Comparison of ENCODE assay signal across 9 cellular contexts in the genomic region with DNA sequence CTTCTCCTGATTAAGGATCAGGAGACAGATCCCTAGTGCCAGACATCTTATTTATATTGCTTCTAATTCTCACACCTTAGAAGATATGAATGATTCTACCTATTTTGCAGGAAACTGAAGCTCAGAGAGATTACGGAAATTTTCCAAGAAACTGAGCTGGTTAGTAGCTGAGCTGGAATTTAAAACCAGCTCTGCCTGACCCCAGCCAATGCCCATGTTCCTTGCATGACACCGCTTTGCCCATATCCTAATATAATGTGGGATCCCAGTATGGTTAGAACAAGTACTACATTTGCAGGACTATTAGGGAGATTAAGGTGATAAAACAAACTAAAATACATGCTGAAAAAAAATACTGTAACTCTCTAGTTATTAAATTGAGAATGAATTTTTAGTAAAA. TPM values are rescaled to one million over a fixed set of nuclear protein-coding genes. Genes with fewer than 3 reads are reported as not detected.
DNase-seq lines count a peak whose midpoint lies in the region; ATAC-seq and TF ChIP-seq lines count a peak whose summit lies in the region.
"Had no signal": no experiment of that assay in that cellular context is flagged by ENCODE, and none has a peak within 500 bp of the region (broad histone marks: within the 10 kb centered on the region; RNA-seq: fewer than 3 reads in every experiment).

No MANE protein-coding gene starts in this region.

- CTCF ChIA-PET in mammary epithelial cell (lab: Charles Lee; ENCODE audit: low non-redundant PET): no interaction called here
- CTCF ChIA-PET in naive thymus-derived CD4-positive, alpha-beta T cell (lab: Charles Lee): interaction anchor here (1.0 kb wide), 1 partner anchor 39 kb away, joined by 3 read pairs; no protein-coding TSS in a partner anchor

- WGBS in mammary epithelial cell (ENCODE audit: low coverage, missing lambda C conversion rate): 41% methylated on average over 2 of the region's 2 CpGs
- 77 to 82% (median 80%) methylated on average over 2 of the region's 2 CpGs for WGBS in adrenal gland, 4 donors

- TF ChIP-seq POLR2A in adrenal gland (IDR thresholded peaks at IDR 0.05): no peak

- POLR2A ChIA-PET in naive thymus-derived CD4-positive, alpha-beta T cell (lab: Charles Lee): interaction anchor here (0.7 to 1.3 kb wide), 6 partner anchors 39 to 1762 kb away, joined by 3 to 4 read pairs (median 3); a partner anchor contains a TSS

- peak overlapping the region; percentile 35 for H3K27ac ChIP-seq in CD4-positive, CD25-positive, alpha-beta regulatory T cell (ENCODE audit: insufficient read depth, low read length, poor library complexity, severe bottlenecking)
- peak overlapping the region; percentile 14 for H3K27ac ChIP-seq in HUES48 (ENCODE audit: low read depth, low read length)
- peak overlapping the region; percentile 76 for H3K27ac ChIP-seq in mammary epithelial cell (ENCODE audit: insufficient read depth, low read depth, low read length)
- H3K27ac ChIP-seq in naive thymus-derived CD4-positive, alpha-beta T cell (ENCODE audit: low read depth, low read length): peak overlapping the region; percentile 40
- no peak overlapping the region for H3K27ac ChIP-seq in adrenal gland

- TF ChIP-seq CTCF in mammary epithelial cell (conservative IDR thresholded peaks at IDR 0.05 in 1 of 2, IDR thresholded peaks at IDR 0.05 in 1 of 2; ENCODE audit: extremely low read depth in 1 of 2, insufficient read depth in 1 of 2, low read depth in 1 of 2, low read length in 2 of 2) (no peak), adrenal gland (IDR thresholded peaks at IDR 0.05) (no peak)

- H3K79me2 ChIP-seq in mammary epithelial cell (ENCODE audit: insufficient read depth, low read length): peaks cover 78% of the 10 kb centered on the region

- dilution Hi-C loops in mammary epithelial cell (cut with HindIII; ENCODE audit: low sequenced_read_pairs): no loop called here

- H3K4me1 ChIP-seq in CD4-positive, CD25-positive, alpha-beta regulatory T cell (ENCODE audit: control insufficient read depth, insufficient read depth, low read length, poor library complexity, severe bottlenecking): peaks cover 50% of the 10 kb centered on the region
- H3K4me1 ChIP-seq in HUES48 (ENCODE audit: control insufficient read depth, insufficient read depth, low read length): peaks cover 49% of the 10 kb centered on the region
- peaks cover 22% of the 10 kb centered on the region for H3K4me1 ChIP-seq in mammary epithelial cell (ENCODE audit: insufficient read depth, low read length)
- H3K4me1 ChIP-seq in naive thymus-derived CD4-positive, alpha-beta T cell (ENCODE audit: control insufficient read depth in 2 of 2, insufficient read depth in 2 of 2, low read length in 2 of 2): peaks cover 21 to 32% of the 10 kb centered on the region in 2 donors
- H3K4me1 ChIP-seq in adrenal gland (replicated peaks in 1 of 2): peaks cover 21 to 69% of the 10 kb centered on the region in 2 donors

- H3K27ac Mint-ChIP-seq in CD4-positive, CD25-positive, alpha-beta regulatory T cell: no peak overlapping the region
- peak overlapping the region in 3 of 9 donors; percentile 18 to 68 (median 44) for H3K27ac Mint-ChIP-seq in naive thymus-derived CD4-positive, alpha-beta T cell

- BruUV-seq in mammary epithelial cell (replicated peaks; lab: Mats Ljungman, UMichigan): no TSS peak

- no peak overlapping the region for H2AFZ ChIP-seq in mammary epithelial cell (ENCODE audit: low read depth, low read length)

- peak overlapping the region; percentile 79 for H3K4me3 ChIP-seq in CD4-positive, CD25-positive, alpha-beta regulatory T cell (ENCODE audit: low read depth, low read length)
- H3K4me3 ChIP-seq in HUES48 (ENCODE audit: low read depth, low read length) (peak overlapping the region; percentile 99), mammary epithelial cell (replicated peaks in 1 of 3; ENCODE audit: insufficient read depth in 1 of 3, low read depth in 2 of 3, low read length in 3 of 3) (peak overlapping the region; percentile 73 to 96 (median 93)), adrenal gland (peak overlapping the region in 1 of 4 donors; percentile 74)
- H3K4me3 ChIP-seq in naive thymus-derived CD4-positive, alpha-beta T cell (ENCODE audit: low read length): peak overlapping the region; percentile 8

- peak overlapping the region; percentile 92 for H3K4me2 ChIP-seq in mammary epithelial cell (ENCODE audit: insufficient read depth, low read depth, low read length)

- no peak overlapping the region for H3K4me3 Mint-ChIP-seq in CD4-positive, CD25-positive, alpha-beta regulatory T cell
- H3K4me3 Mint-ChIP-seq in naive thymus-derived CD4-positive, alpha-beta T cell: peak overlapping the region in 5 of 10 donors; percentile 46 to 88 (median 60)

- no peaks in the 10 kb centered on the region for H3K36me3 Mint-ChIP-seq in CD4-positive, CD25-positive, alpha-beta regulatory T cell
- H3K36me3 Mint-ChIP-seq in naive thymus-derived CD4-positive, alpha-beta T cell: peaks cover 0 to 19% (median 8%) of the 10 kb centered on the region in 5 donors

- no peaks in the 10 kb centered on the region for H3K9me3 ChIP-seq in CD4-positive, CD25-positive, alpha-beta regulatory T cell (ENCODE audit: control insufficient read depth in 2 of 2, low read length in 2 of 2)
- H3K9me3 ChIP-seq in HUES48 (ENCODE audit: control insufficient read depth, insufficient read depth, low read length) (no peaks in the 10 kb centered on the region), mammary epithelial cell (replicated peaks; ENCODE audit: insufficient read depth, low read length) (no peaks in the 10 kb centered on the region), adrenal gland (replicated peaks in 1 of 3) (no peaks in the 10 kb centered on the region)
- no peaks in the 10 kb centered on the region for H3K9me3 ChIP-seq in naive thymus-derived CD4-positive, alpha-beta T cell (ENCODE audit: control insufficient read depth in 2 of 3, low read length in 3 of 3)

- ATAC-seq in CD4-positive, CD25-positive, alpha-beta regulatory T cell (ENCODE audit: low read depth in 2 of 2): no peak
- no peak for ATAC-seq in naive thymus-derived CD4-positive, alpha-beta T cell

- no peaks in the 10 kb centered on the region for H3K36me3 ChIP-seq in CD4-positive, CD25-positive, alpha-beta regulatory T cell (ENCODE audit: control insufficient read depth, insufficient read depth, low read length)
- H3K36me3 ChIP-seq in HUES48 (ENCODE audit: control insufficient read depth, insufficient read depth, low read length) (no peaks in the 10 kb centered on the region), mammary epithelial cell (ENCODE audit: insufficient read depth, low read length) (no peaks in the 10 kb centered on the region), adrenal gland (replicated peaks in 1 of 2) (no peaks in the 10 kb centered on the region)
- peaks cover 0 to 6% (median 0%) of the 10 kb centered on the region in 3 experiments for H3K36me3 ChIP-seq in naive thymus-derived CD4-positive, alpha-beta T cell (ENCODE audit: control insufficient read depth in 2 of 3, insufficient read depth in 3 of 3, low read length in 3 of 3)

- H3K27me3 ChIP-seq in CD4-positive, CD25-positive, alpha-beta regulatory T cell (ENCODE audit: control insufficient read depth, insufficient read depth, low read length): no peaks in the 10 kb centered on the region
- no peaks in the 10 kb centered on the region for H3K27me3 ChIP-seq in HUES48 (ENCODE audit: control insufficient read depth, insufficient read depth, low read length)
- H3K27me3 ChIP-seq in mammary epithelial cell (ENCODE audit: insufficient read depth, low read length): no peaks in the 10 kb centered on the region
- no peaks in the 10 kb centered on the region for H3K27me3 ChIP-seq in naive thymus-derived CD4-positive, alpha-beta T cell (ENCODE audit: control insufficient read depth in 2 of 2, insufficient read depth in 2 of 2, low read length in 2 of 2)
- H3K27me3 ChIP-seq in adrenal gland: no peaks in the 10 kb centered on the region

- H3K9ac ChIP-seq in HUES48 (ENCODE audit: low read depth, low read length): no peak overlapping the region
- peak overlapping the region; percentile 44 for H3K9ac ChIP-seq in mammary epithelial cell (ENCODE audit: insufficient read depth, low read length)

- intact Hi-C loops in mammary epithelial cell (cut with micrococcal nuclease) (loop anchor here (5.0 kb wide), 1 partner anchor 320 kb away; a partner anchor contains a TSS), adrenal gland (cut with DNase I) (no loop called here)
- intact Hi-C loops in naive thymus-derived CD4-positive, alpha-beta T cell (cut with micrococcal nuclease): loop anchor here in 1 of 2 donors (5.0 to 10.0 kb wide), 2 partner anchors 412 to 1830 kb away; a partner anchor contains a TSS

- H3K27me3 Mint-ChIP-seq in CD4-positive, CD25-positive, alpha-beta regulatory T cell: no peaks in the 10 kb centered on the region
- H3K27me3 Mint-ChIP-seq in naive thymus-derived CD4-positive, alpha-beta T cell: no peaks in the 10 kb centered on the region

- no peak for DNase-seq in CD4-positive, CD25-positive, alpha-beta regulatory T cell
- DNase-seq in mammary epithelial cell: no peak
- no peak for DNase-seq in naive thymus-derived CD4-positive, alpha-beta T cell
- DNase-seq in COLO829 (ENCODE audit: low spot score): no peak
- no peak for DNase-seq in adrenal gland
- DNase-seq in DMS114 treated with DMSO at 0.1 percent for 48 hours (lab: John Stamatoyannopoulos, UW; ENCODE audit: unreplicated experiment): no peak
- DNase-seq in HT-29 (ENCODE audit: low spot score): no peak
- DNase-seq: kidney glomerular epithelial cell had no signal

- H4K20me1 ChIP-seq in mammary epithelial cell (ENCODE audit: insufficient read depth, low read length): no peaks in the 10 kb centered on the region

- H3K9me3 Mint-ChIP-seq in CD4-positive, CD25-positive, alpha-beta regulatory T cell: no peaks in the 10 kb centered on the region
- no peaks in the 10 kb centered on the region for H3K9me3 Mint-ChIP-seq in naive thymus-derived CD4-positive, alpha-beta T cell

- H3K4me1 Mint-ChIP-seq in CD4-positive, CD25-positive, alpha-beta regulatory T cell: peaks cover 22 to 61% (median 39%) of the 10 kb centered on the region in 4 donors
- H3K4me1 Mint-ChIP-seq in naive thymus-derived CD4-positive, alpha-beta T cell: peaks cover 0 to 58% (median 53%) of the 10 kb centered on the region in 7 donors

- in situ Hi-C loops in mammary epithelial cell (cut with MboI; ENCODE audit: low sequenced_read_pairs in 2 of 2): no loop called here

RNA-seq across cellular contexts. Expression of a gene that starts 1.9 kb away (rescaled TPM):
- total RNA-seq in CD4-positive, CD25-positive, alpha-beta regulatory T cell: 32.5 TPM
- 10 to 100 TPM; 34.4 to 45.5 (median 41.5) TPM for polyA plus RNA-seq in CD4-positive, CD25-positive, alpha-beta regulatory T cell
- 100 to 1,000 TPM in 1 of 2 donors, 10 to 100 TPM in 1; 73.1 to 127 TPM for total RNA-seq in mammary epithelial cell
- 17.2 TPM for polyA plus RNA-seq in mammary epithelial cell
- 23.3 TPM for polyA minus RNA-seq in mammary epithelial cell
- total RNA-seq in naive thymus-derived CD4-positive, alpha-beta T cell: 10 to 100 TPM; 36.2 to 91.4 (median 61.1) TPM
- polyA plus RNA-seq in naive thymus-derived CD4-positive, alpha-beta T cell: 10 to 100 TPM; 26.7 to 39.4 TPM
- total RNA-seq in adrenal gland: 100 to 1,000 TPM in 2 of 8 donors, 10 to 100 TPM in 6; 45.3 to 134 (median 81.3) TPM
- 10 to 100 TPM; 33.7 to 74.2 (median 34.0) TPM for polyA plus RNA-seq in adrenal gland
- total RNA-seq in HT-29 (2014; rRNA removed; shearing (Covaris generic)): 32.3 and 33.6 TPM in 2 replicates

RNA-seq across cellular contexts. Expression of a gene that starts 39.1 kb away (rescaled TPM):
- total RNA-seq in CD4-positive, CD25-positive, alpha-beta regulatory T cell: 216 TPM
- polyA plus RNA-seq in CD4-positive, CD25-positive, alpha-beta regulatory T cell: 1,000 to 10,000 TPM in 2 of 4 donors, 100 to 1,000 TPM in 2; 978 to 1,158 (median 1,005) TPM
- total RNA-seq in mammary epithelial cell (100 to 1,000 TPM in 1 of 2 donors, 10 to 100 TPM in 1; 73.3 to 370 TPM), adrenal gland (100 to 1,000 TPM; 150 to 542 (median 334) TPM)
- polyA plus RNA-seq in mammary epithelial cell (146 TPM), adrenal gland (100 to 1,000 TPM; 304 to 542 (median 329) TPM)
- polyA minus RNA-seq in mammary epithelial cell: 245 TPM
- 100 to 1,000 TPM; 159 to 395 (median 183) TPM for total RNA-seq in naive thymus-derived CD4-positive, alpha-beta T cell
- polyA plus RNA-seq in naive thymus-derived CD4-positive, alpha-beta T cell: 100 to 1,000 TPM; 791 to 969 TPM
- 122 and 123 TPM in 2 replicates for total RNA-seq in HT-29 (2014; rRNA removed; shearing (Covaris generic))

Comparison
In these comparisons a context has a peak if more than half of its experiments do, and no peak if none do; other contexts are left out.
1. H3K27ac ChIP-seq: peak in CD4-positive, CD25-positive, alpha-beta regulatory T cell (single experiment), HUES48 (single experiment), mammary epithelial cell (single experiment) and naive thymus-derived CD4-positive, alpha-beta T cell (single experiment); none in adrenal gland (0 of 5).